ENCODE assay signal across 1 cellular context in the genomic region with DNA sequence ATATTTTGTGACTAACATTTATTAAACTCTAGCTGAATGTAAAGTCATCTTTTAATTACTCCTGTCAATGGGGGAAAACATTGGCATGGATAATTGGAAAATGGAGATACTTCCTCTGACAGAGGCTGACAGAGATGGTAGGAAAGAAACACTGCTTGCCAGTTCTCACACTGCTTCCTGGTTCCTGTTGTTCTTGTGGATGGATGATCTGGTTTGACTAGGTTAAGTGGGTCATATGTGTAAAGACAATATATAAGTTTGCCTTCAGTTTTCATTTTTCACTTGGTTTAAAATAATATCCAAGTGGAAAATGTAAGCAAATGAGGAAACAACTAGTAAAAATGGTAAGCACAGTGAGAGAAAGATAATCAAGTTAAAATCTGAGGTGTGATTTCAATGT.
TF ChIP-seq lines count a peak whose summit lies in the region.

No MANE protein-coding gene starts in this region.

TF ChIP-seq in HCT116, 20 proteins besides CTCF, POLR2A, EP300 and RAD21 (continued from another document):
- TF ChIP-seq, protein P1, sequence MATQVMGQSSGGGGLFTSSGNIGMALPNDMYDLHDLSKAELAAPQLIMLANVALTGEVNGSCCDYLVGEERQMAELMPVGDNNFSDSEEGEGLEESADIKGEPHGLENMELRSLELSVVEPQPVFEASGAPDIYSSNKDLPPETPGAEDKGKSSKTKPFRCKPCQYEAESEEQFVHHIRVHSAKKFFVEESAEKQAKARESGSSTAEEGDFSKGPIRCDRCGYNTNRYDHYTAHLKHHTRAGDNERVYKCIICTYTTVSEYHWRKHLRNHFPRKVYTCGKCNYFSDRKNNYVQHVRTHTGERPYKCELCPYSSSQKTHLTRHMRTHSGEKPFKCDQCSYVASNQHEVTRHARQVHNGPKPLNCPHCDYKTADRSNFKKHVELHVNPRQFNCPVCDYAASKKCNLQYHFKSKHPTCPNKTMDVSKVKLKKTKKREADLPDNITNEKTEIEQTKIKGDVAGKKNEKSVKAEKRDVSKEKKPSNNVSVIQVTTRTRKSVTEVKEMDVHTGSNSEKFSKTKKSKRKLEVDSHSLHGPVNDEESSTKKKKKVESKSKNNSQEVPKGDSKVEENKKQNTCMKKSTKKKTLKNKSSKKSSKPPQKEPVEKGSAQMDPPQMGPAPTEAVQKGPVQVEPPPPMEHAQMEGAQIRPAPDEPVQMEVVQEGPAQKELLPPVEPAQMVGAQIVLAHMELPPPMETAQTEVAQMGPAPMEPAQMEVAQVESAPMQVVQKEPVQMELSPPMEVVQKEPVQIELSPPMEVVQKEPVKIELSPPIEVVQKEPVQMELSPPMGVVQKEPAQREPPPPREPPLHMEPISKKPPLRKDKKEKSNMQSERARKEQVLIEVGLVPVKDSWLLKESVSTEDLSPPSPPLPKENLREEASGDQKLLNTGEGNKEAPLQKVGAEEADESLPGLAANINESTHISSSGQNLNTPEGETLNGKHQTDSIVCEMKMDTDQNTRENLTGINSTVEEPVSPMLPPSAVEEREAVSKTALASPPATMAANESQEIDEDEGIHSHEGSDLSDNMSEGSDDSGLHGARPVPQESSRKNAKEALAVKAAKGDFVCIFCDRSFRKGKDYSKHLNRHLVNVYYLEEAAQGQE (IDR thresholded peaks at IDR 0.05; ENCODE audit: low read depth) = no peak
- TF ChIP-seq FOSL1 (IDR thresholded peaks at IDR 0.05; ENCODE audit: low read depth) = no peak
- TF ChIP-seq EGR1 (IDR thresholded peaks at IDR 0.05; ENCODE audit: low read depth) = no peak
- TF ChIP-seq, protein P2, sequence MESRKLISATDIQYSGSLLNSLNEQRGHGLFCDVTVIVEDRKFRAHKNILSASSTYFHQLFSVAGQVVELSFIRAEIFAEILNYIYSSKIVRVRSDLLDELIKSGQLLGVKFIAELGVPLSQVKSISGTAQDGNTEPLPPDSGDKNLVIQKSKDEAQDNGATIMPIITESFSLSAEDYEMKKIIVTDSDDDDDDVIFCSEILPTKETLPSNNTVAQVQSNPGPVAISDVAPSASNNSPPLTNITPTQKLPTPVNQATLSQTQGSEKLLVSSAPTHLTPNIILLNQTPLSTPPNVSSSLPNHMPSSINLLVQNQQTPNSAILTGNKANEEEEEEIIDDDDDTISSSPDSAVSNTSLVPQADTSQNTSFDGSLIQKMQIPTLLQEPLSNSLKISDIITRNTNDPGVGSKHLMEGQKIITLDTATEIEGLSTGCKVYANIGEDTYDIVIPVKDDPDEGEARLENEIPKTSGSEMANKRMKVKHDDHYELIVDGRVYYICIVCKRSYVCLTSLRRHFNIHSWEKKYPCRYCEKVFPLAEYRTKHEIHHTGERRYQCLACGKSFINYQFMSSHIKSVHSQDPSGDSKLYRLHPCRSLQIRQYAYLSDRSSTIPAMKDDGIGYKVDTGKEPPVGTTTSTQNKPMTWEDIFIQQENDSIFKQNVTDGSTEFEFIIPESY (IDR thresholded peaks at IDR 0.05; ENCODE audit: extremely low read depth, insufficient replicate concordance, low read length) = no peak
- no peak for TF ChIP-seq ELF1 (IDR thresholded peaks at IDR 0.05; ENCODE audit: borderline replicate concordance, low read depth)
- no peak for TF ChIP-seq CBX3 (IDR thresholded peaks at IDR 0.05; ENCODE audit: low read depth)
- TF ChIP-seq CEBPB (IDR thresholded peaks at IDR 0.05; ENCODE audit: low read depth) = no peak
TF ChIP-seq in HCT116: peak in this region for 0.
